9 cellular contexts compared by ENCODE assay signal in the genomic region with DNA sequence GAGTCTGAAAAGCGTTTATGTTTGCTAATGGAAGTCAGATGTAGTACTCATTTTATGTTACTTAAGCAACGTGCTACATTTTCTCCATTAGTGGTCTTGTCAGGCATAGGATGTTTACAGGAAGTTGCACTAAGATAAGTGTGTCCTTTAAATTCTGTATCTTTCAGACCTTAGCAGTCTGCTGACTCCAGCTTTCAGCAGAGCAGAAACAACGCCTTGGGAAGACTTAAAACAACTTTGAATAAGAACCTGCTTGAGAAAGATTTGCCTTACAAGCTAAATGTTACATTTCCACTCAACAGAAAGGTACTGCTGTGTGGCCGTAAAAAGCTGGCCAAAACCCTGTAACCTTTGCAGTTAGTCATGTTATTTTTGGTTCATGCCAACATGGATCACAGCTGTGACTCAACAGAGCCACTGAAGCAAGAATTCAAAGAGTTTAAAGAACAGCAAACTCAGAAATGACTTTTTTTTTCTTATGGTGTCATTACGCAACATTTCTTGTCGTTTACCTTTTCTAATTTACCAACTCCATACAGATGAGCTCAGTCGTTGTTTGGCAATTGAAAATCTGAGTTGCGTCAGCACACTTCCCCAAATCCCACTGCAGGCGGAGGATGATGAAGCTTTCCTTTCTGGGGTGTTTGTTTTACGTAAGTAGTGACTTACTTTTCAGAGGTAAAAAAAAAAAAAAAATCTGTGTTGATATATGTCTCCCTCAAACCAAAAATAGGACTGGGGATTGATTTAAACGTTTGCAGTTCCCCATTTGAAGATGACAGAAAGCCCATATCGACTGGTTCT. TPM values are rescaled to one million over a fixed set of nuclear protein-coding genes. Genes with fewer than 3 reads are reported as not detected.
DNase-seq lines count a peak whose midpoint lies in the region; TF ChIP-seq lines count a peak whose summit lies in the region.
"Had no signal": no experiment of that assay in that cellular context is flagged by ENCODE, and none has a peak within 500 bp of the region (broad histone marks: within the 10 kb centered on the region; RNA-seq: fewer than 3 reads in every experiment).

No MANE protein-coding gene starts in this region.

- H3K9me3 Mint-ChIP-seq in MCF 10A (ENCODE audit: unreplicated experiment): peaks cover 7% of the 10 kb centered on the region
- H3K9me3 Mint-ChIP-seq in activated T-helper 2 cell treated with anti-CD3 and anti-CD28 coated beads, Interferon-gamma antibody, Interleukin-2, Interleukin-4, amounts not matched to agents 10 μg/mL and 5 μg/mL and 100 μg/mL, durations not matched to agents 14 hours and 24 hours and 36 hours: no peaks in the 10 kb centered on the region
- H3K9me3 Mint-ChIP-seq in endodermal cell: no peaks in the 10 kb centered on the region

- peak; percentile 96 for DNase-seq in MCF 10A (ENCODE audit: unreplicated experiment)
- no peak for DNase-seq in breast epithelium (ENCODE audit: low spot score in 2 of 2)
- DNase-seq in activated T-helper 2 cell treated with anti-CD3 and anti-CD28 coated beads, Interferon-gamma antibody, Interleukin-2, Interleukin-4, amounts not matched to agents 10 μg/mL and 5 μg/mL and 100 μg/mL, durations not matched to agents 14 hours and 24 hours and 36 hours (ENCODE audit: low spot score): no peak
- peak; percentile 70 for DNase-seq in kidney glomerular epithelial cell (lab: John Stamatoyannopoulos, UW)
- no peak for DNase-seq in endodermal cell
- no peak for DNase-seq in activated CD4-positive, CD25-positive, alpha-beta regulatory T cell (lab: John Stamatoyannopoulos, UW)
- no peak for DNase-seq in inferior parietal cortex (ENCODE audit: extremely low spot score)
- no peak for DNase-seq in activated CD4-positive, alpha-beta T cell treated with anti-CD3 and anti-CD28 coated beads for 1 hour
- DNase-seq: NCI-H1436 treated with DMSO at 0.1 percent for 48 hours had no signal

- H3K4me3 Mint-ChIP-seq in MCF 10A (ENCODE audit: unreplicated experiment): peak overlapping the region; percentile 59
- peak overlapping the region; percentile 4 for H3K4me3 Mint-ChIP-seq in activated T-helper 2 cell treated with anti-CD3 and anti-CD28 coated beads, Interferon-gamma antibody, Interleukin-2, Interleukin-4, amounts not matched to agents 10 μg/mL and 5 μg/mL and 100 μg/mL, durations not matched to agents 14 hours and 24 hours and 36 hours (ENCODE audit: low read depth)
- no peak overlapping the region for H3K4me3 Mint-ChIP-seq in endodermal cell

- no TSS peak for BruUV-seq in MCF 10A (replicated peaks; lab: Mats Ljungman, UMichigan)

- H3K4me3 ChIP-seq in breast epithelium (no peak overlapping the region), endodermal cell (ENCODE audit: low read length) (no peak overlapping the region)

- H3K27ac Mint-ChIP-seq in MCF 10A (ENCODE audit: low read depth, unreplicated experiment): peak overlapping the region; percentile 87
- peak overlapping the region; percentile 81 for H3K27ac Mint-ChIP-seq in activated T-helper 2 cell treated with anti-CD3 and anti-CD28 coated beads, Interferon-gamma antibody, Interleukin-2, Interleukin-4, amounts not matched to agents 10 μg/mL and 5 μg/mL and 100 μg/mL, durations not matched to agents 14 hours and 24 hours and 36 hours
- no peak overlapping the region for H3K27ac Mint-ChIP-seq in endodermal cell

- TF ChIP-seq POLR2A in breast epithelium (IDR thresholded peaks at IDR 0.05): no peak

- H3K36me3 ChIP-seq in breast epithelium (no peaks in the 10 kb centered on the region), endodermal cell (ENCODE audit: control insufficient read depth, insufficient read depth, low read length) (no peaks in the 10 kb centered on the region)

- H3K4me1 ChIP-seq in breast epithelium: no peaks in the 10 kb centered on the region
- no peaks in the 10 kb centered on the region for H3K4me1 ChIP-seq in endodermal cell (ENCODE audit: control insufficient read depth, insufficient read depth, low read length)

- POLR2A ChIA-PET in MCF 10A (lab: Yijun Ruan, JAX): interaction anchor here (0.6 to 1.6 kb wide), 18 partner anchors 10 to 430 kb away, joined by 3 to 10 read pairs (median 4); a partner anchor contains a TSS

- H3K27me3 ChIP-seq in breast epithelium (no peaks in the 10 kb centered on the region), endodermal cell (ENCODE audit: control insufficient read depth, insufficient read depth, low read length, poor library complexity, severe bottlenecking) (no peaks in the 10 kb centered on the region)

- intact Hi-C loops in MCF 10A (cut with micrococcal nuclease) (loop anchor here (10.0 kb wide), 1 partner anchor 53 kb away; no protein-coding TSS in a partner anchor), breast epithelium (cut with DNase I; ENCODE audit: low total_unique reads) (no loop called here)
- intact Hi-C loops in activated T-helper 2 cell treated with anti-CD3 and anti-CD28 coated beads, Interferon-gamma antibody, Interleukin-2, Interleukin-4, amounts not matched to agents 10 μg/mL and 5 μg/mL and 100 μg/mL, durations not matched to agents 14 hours and 24 hours and 36 hours (cut with micrococcal nuclease): loop anchor here (2.0 kb wide), 1 partner anchor 17 kb away; no protein-coding TSS in a partner anchor

- H3K27ac ChIP-seq in breast epithelium: no peak overlapping the region
- no peak overlapping the region for H3K27ac ChIP-seq in endodermal cell (ENCODE audit: low read depth, low read length)

- TF ChIP-seq CTCF in MCF 10A (IDR thresholded peaks at IDR 0.05; ENCODE audit: unreplicated experiment) (no peak), breast epithelium (IDR thresholded peaks at IDR 0.05) (no peak), endodermal cell (conservative IDR thresholded peaks at IDR 0.05) (no peak)

- H3K4me1 Mint-ChIP-seq in MCF 10A (ENCODE audit: insufficient read depth, unreplicated experiment) (peaks cover 16% of the 10 kb centered on the region), endodermal cell (peaks cover 16% of the 10 kb centered on the region)
- peaks cover 12% of the 10 kb centered on the region for H3K4me1 Mint-ChIP-seq in activated T-helper 2 cell treated with anti-CD3 and anti-CD28 coated beads, Interferon-gamma antibody, Interleukin-2, Interleukin-4, amounts not matched to agents 10 μg/mL and 5 μg/mL and 100 μg/mL, durations not matched to agents 14 hours and 24 hours and 36 hours (ENCODE audit: low read depth)

- H3K9me3 ChIP-seq in breast epithelium: no peaks in the 10 kb centered on the region
- no peaks in the 10 kb centered on the region for H3K9me3 ChIP-seq in endodermal cell (ENCODE audit: control insufficient read depth, low read length)

- H3K36me3 Mint-ChIP-seq in MCF 10A (ENCODE audit: insufficient read depth, unreplicated experiment): no peaks in the 10 kb centered on the region
- no peaks in the 10 kb centered on the region for H3K36me3 Mint-ChIP-seq in activated T-helper 2 cell treated with anti-CD3 and anti-CD28 coated beads, Interferon-gamma antibody, Interleukin-2, Interleukin-4, amounts not matched to agents 10 μg/mL and 5 μg/mL and 100 μg/mL, durations not matched to agents 14 hours and 24 hours and 36 hours (ENCODE audit: low read depth)
- H3K36me3 Mint-ChIP-seq in endodermal cell (ENCODE audit: low read depth): no peaks in the 10 kb centered on the region

- H3K9ac ChIP-seq in endodermal cell (ENCODE audit: extremely low read depth, low read length, poor library complexity, severe bottlenecking): no peak overlapping the region

- CTCF ChIA-PET in MCF 10A (lab: Yijun Ruan, JAX): interaction anchor here (0.7 to 1.8 kb wide), 5 partner anchors 12 to 87 kb away, joined by 3 to 7 read pairs (median 4); no protein-coding TSS in a partner anchor

- H3K27me3 Mint-ChIP-seq in MCF 10A (ENCODE audit: insufficient read depth, unreplicated experiment) (no peaks in the 10 kb centered on the region), endodermal cell (ENCODE audit: insufficient read depth) (no peaks in the 10 kb centered on the region)
- no peaks in the 10 kb centered on the region for H3K27me3 Mint-ChIP-seq in activated T-helper 2 cell treated with anti-CD3 and anti-CD28 coated beads, Interferon-gamma antibody, Interleukin-2, Interleukin-4, amounts not matched to agents 10 μg/mL and 5 μg/mL and 100 μg/mL, durations not matched to agents 14 hours and 24 hours and 36 hours (ENCODE audit: low read depth)

- 87 to 93% methylated on average over 8 to 12 of the region's 12 CpGs for WGBS in endodermal cell (ENCODE audit: insufficient coverage in 1 of 2, insufficient read length in 1 of 2), 2 experiments

RNA-seq across cellular contexts. Expression of a gene that starts 27.9 kb away (rescaled TPM):
- 0.12 and 0.56 TPM in 2 replicates for total RNA-seq in MCF 10A (2022)
- total RNA-seq in breast epithelium: 10 to 100 TPM in 1 of 3 donors, 1 to 10 TPM in 2; 3.5 to 11.1 (median 6.2) TPM
- 0.78 and 1.1 TPM in 2 replicates for total RNA-seq in activated T-helper 2 cell treated with anti-CD3 and anti-CD28 coated beads, Interferon-gamma antibody, Interleukin-2, Interleukin-4, amounts not matched to agents 10 μg/mL and 5 μg/mL and 100 μg/mL, durations not matched to agents 14 hours and 24 hours and 36 hours
- under 1 TPM; 0.62 to 0.71 TPM for total RNA-seq in endodermal cell
- polyA plus RNA-seq in endodermal cell (2013, experiment 1 of 2): 5.8 TPM
- polyA plus RNA-seq in endodermal cell (2013, experiment 2 of 2): 6.0 TPM

Comparison
In these comparisons a context has a peak if more than half of its experiments do, and no peak if none do; other contexts are left out.
1. DNase-seq: peak in MCF 10A (single experiment) and kidney glomerular epithelial cell (single experiment); none in breast epithelium (0 of 2), activated T-helper 2 cell treated with anti-CD3 and anti-CD28 coated beads, Interferon-gamma antibody, Interleukin-2, Interleukin-4, amounts not matched to agents 10 μg/mL and 5 μg/mL and 100 μg/mL, durations not matched to agents 14 hours and 24 hours and 36 hours (single experiment), endodermal cell (single experiment), activated CD4-positive, CD25-positive, alpha-beta regulatory T cell (0 of 4), inferior parietal cortex (single experiment) and activated CD4-positive, alpha-beta T cell treated with anti-CD3 and anti-CD28 coated beads for 1 hour (single experiment).